Comparison of ENCODE assay signal across 23 cellular contexts in genomic region chr4:119232286-119232685, GRCh38.
"Had no signal": no experiment of that assay in that cellular context is flagged by ENCODE, and none has a peak within 500 bp of the region (broad histone marks: within the 10 kb centered on the region; RNA-seq: fewer than 3 reads in every experiment).

No MANE protein-coding gene starts in this region.

- H3K27ac ChIP-seq: HL-60, SJSA1, SK-N-MC had no signal

- DNase-seq: Karpas-422, KG1, MG63, NCI-H1092, NCI-H1105 treated with DMSO at 0.1 percent for 48 hours, NCI-H1417 treated with DMSO at 0.1 percent for 48 hours, NCI-H146, NCI-H187, NCI-H2029, NCI-H2081 treated with DMSO at 0.1 percent for 48 hours, NCI-H2171, NCI-H226, NCI-H446, NCI-H510A, NCI-H524 treated with DMSO at 0.1 percent for 48 hours, NCI-H774, Right ventricle myocardium superior, RPMI8226, SIG-M5 had no signal

- H3K27me3 ChIP-seq: MG63, SJSA1 had no signal

- H3K9me3 ChIP-seq: MG63, SJSA1 had no signal

- H3K4me3 ChIP-seq: MG63, SJSA1, SK-N-MC had no signal

- FAIRE-seq: RCC 7860 had no signal
